ENCODE assay signal across 17 cellular contexts in genomic region chr12:101963703-101964102, GRCh38.
"Had no signal": no experiment of that assay in that cellular context is flagged by ENCODE, and none has a peak within 500 bp of the region (broad histone marks: within the 10 kb centered on the region; RNA-seq: fewer than 3 reads in every experiment).

No MANE protein-coding gene starts in this region.

- FAIRE-seq: endothelial cell of umbilical vein, keratinocyte, small intestine had no signal

- H3K4me1 ChIP-seq: adrenal gland, colonic mucosa, gastroesophageal sphincter, upper lobe of left lung had no signal

- H3K9me3 ChIP-seq: adrenal gland, colonic mucosa had no signal

- ATAC-seq: gastroesophageal sphincter; stimulated activated effector memory CD8-positive, alpha-beta T cell treated with anti-CD3 and anti-CD28 coated beads, Interleukin-12 subunit alpha, Interleukin-12 subunit beta, amount 100 ng/mL, for 72 hours had no signal

- H3K4me3 ChIP-seq: adrenal gland, colonic mucosa, gastroesophageal sphincter, upper lobe of left lung had no signal

- H3K36me3 ChIP-seq: adrenal gland, colonic mucosa, gastroesophageal sphincter, upper lobe of left lung had no signal

- H3K27me3 ChIP-seq: adrenal gland, colonic mucosa, gastroesophageal sphincter, upper lobe of left lung had no signal

- H3K27ac ChIP-seq: adrenal gland, colonic mucosa, upper lobe of left lung had no signal

- DNase-seq: activated CD4-positive, alpha-beta T cell treated with anti-CD3 and anti-CD28 coated beads, Interleukin-2, amount 50 U/mL, for 1 hour; activated CD4-positive, CD25-positive, alpha-beta regulatory T cell; activated naive CD4-positive, alpha-beta T cell treated with anti-CD3 and anti-CD28 coated beads, Interleukin-2, amount 50 U/mL, for 16 hours; activated T-cell treated with anti-CD3 and anti-CD28 coated beads, Interleukin-2, amount 50 U/mL, for 1 hour; caudate nucleus; colonic mucosa; effector CD4-positive, alpha-beta T cell; mesendoderm; retina; small intestine; T1000 had no signal
